ENCODE assay signal across 13 cellular contexts in the genomic region with DNA sequence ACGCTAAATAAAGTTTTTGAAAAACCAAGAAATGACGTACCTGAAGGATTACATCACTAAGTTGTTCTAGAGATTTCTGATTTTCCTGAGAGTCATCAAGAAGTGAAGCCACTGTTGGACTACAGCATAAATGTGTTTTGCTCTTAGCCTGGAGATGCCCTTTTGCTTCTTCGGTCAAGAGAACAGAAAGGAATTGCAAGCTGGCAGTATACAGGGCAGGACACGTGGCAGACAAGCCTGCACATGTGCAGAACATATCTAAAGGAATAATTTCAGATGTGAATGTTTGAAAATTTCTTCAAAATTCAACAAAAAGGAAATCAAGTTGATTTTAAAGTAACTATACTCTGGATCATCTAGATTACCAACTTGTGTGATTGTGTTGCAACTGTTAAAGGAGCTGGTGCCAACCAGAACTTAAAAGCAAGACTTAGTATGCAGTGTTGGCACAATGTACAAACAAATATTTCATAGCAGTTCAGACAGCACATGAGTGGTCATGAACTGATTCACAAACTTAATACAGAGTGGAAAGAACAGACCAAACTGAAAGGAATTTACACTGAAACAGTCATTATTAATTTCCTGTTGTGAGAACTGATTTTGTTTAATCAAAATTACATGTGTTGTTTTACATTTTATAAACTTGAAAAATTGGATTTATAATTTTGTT.
A peak's percentile ranks its signal among the peaks of the same experiment; 100 is the strongest.
DNase-seq lines count a peak whose midpoint lies in the region; ATAC-seq, FAIRE-seq and TF ChIP-seq lines count a peak whose summit lies in the region.
"Had no signal": no experiment of that assay in that cellular context is flagged by ENCODE, and none has a peak within 500 bp of the region (broad histone marks: within the 10 kb centered on the region; RNA-seq: fewer than 3 reads in every experiment).

No MANE protein-coding gene starts in this region.

- H3K27me3 Mint-ChIP-seq in endothelial cell (ENCODE audit: unreplicated experiment): no peaks in the 10 kb centered on the region
- H3K27me3 Mint-ChIP-seq in stimulated activated naive CD8-positive, alpha-beta T cell treated with anti-CD3 and anti-CD28 coated beads, Interleukin-15, amount 100 ng/mL, for 72 hours: no peaks in the 10 kb centered on the region
- H3K27me3 Mint-ChIP-seq: memory B cell, T-helper 17 cell had no signal

- no peak overlapping the region for H3K4me3 ChIP-seq in retinal pigment epithelial cell (ENCODE audit: low read length)
- H3K4me3 ChIP-seq: suprapubic skin had no signal

- no peaks in the 10 kb centered on the region for H3K36me3 Mint-ChIP-seq in endothelial cell (ENCODE audit: low read depth, unreplicated experiment)

- H3K4me3 Mint-ChIP-seq in endothelial cell (ENCODE audit: unreplicated experiment): no peak overlapping the region
- no peak overlapping the region for H3K4me3 Mint-ChIP-seq in stimulated activated naive CD8-positive, alpha-beta T cell treated with anti-CD3 and anti-CD28 coated beads, Interleukin-15, amount 100 ng/mL, for 72 hours
- H3K4me3 Mint-ChIP-seq: memory B cell, T-helper 17 cell had no signal

- H3K4me1 Mint-ChIP-seq in endothelial cell (ENCODE audit: unreplicated experiment): no peaks in the 10 kb centered on the region
- H3K4me1 Mint-ChIP-seq in stimulated activated naive CD8-positive, alpha-beta T cell treated with anti-CD3 and anti-CD28 coated beads, Interleukin-15, amount 100 ng/mL, for 72 hours: no peaks in the 10 kb centered on the region
- H3K4me1 Mint-ChIP-seq: memory B cell, T-helper 17 cell had no signal

- ATAC-seq in SK-N-SH treated with all-trans-retinoic acid at 6 μM for 48 hours: peak; percentile 23; the same call in 1 of the 3 replicates
- no peak for ATAC-seq in stimulated activated naive CD8-positive, alpha-beta T cell treated with anti-CD3 and anti-CD28 coated beads, Interleukin-15, amount 100 ng/mL, for 72 hours
- ATAC-seq: T-helper 17 cell had no signal

- FAIRE-seq in GM19239 (lab: Jason Lieb, UNC): peak; percentile 49

- TF ChIP-seq CTCF in retinal pigment epithelial cell (conservative IDR thresholded peaks at IDR 0.05; ENCODE audit: low read depth, low read length) (no peak), endothelial cell (IDR thresholded peaks at IDR 0.05; ENCODE audit: unreplicated experiment) (no peak)

- DNase-seq in GM19239 (ENCODE audit: insufficient read length, low spot score) (no peak), fibroblast of the conjunctiva (ENCODE audit: low read depth) (peak; percentile 62), retinal pigment epithelial cell (ENCODE audit: low read depth) (peak; percentile 57), T1000 (lab: John Stamatoyannopoulos, UW) (no peak), endothelial cell (ENCODE audit: low spot score) (no peak)
- DNase-seq in stimulated activated naive CD8-positive, alpha-beta T cell treated with anti-CD3 and anti-CD28 coated beads, Interleukin-15, amount 100 ng/mL, for 72 hours: no peak
- DNase-seq: activated CD4-positive, alpha-beta T cell treated with anti-CD3 and anti-CD28 coated beads, Interleukin-2, amount 50 U/mL, for 1 hour; activated effector memory CD4-positive, alpha-beta T cell treated with anti-CD3 and anti-CD28 coated beads, Interleukin-2, amount 50 U/mL, for 16 hours; cerebellar nuclear complex; T-helper 17 cell had no signal

- no peaks in the 10 kb centered on the region for H3K9me3 Mint-ChIP-seq in endothelial cell (ENCODE audit: unreplicated experiment)
- no peaks in the 10 kb centered on the region for H3K9me3 Mint-ChIP-seq in stimulated activated naive CD8-positive, alpha-beta T cell treated with anti-CD3 and anti-CD28 coated beads, Interleukin-15, amount 100 ng/mL, for 72 hours
- H3K9me3 Mint-ChIP-seq: memory B cell had no signal

- H3K27ac Mint-ChIP-seq in endothelial cell (ENCODE audit: unreplicated experiment): no peak overlapping the region
- no peak overlapping the region for H3K27ac Mint-ChIP-seq in stimulated activated naive CD8-positive, alpha-beta T cell treated with anti-CD3 and anti-CD28 coated beads, Interleukin-15, amount 100 ng/mL, for 72 hours
- H3K27ac Mint-ChIP-seq: memory B cell, T-helper 17 cell had no signal

TF ChIP-seq in SK-N-SH treated with all-trans-retinoic acid at 6 μM for 48 hours, 23 proteins besides CTCF, POLR2A, EP300 and RAD21:
- no peak for TF ChIP-seq OSR1 (CRISPR knock-in tag; IDR thresholded peaks at IDR 0.05)
- TF ChIP-seq, protein P1, sequence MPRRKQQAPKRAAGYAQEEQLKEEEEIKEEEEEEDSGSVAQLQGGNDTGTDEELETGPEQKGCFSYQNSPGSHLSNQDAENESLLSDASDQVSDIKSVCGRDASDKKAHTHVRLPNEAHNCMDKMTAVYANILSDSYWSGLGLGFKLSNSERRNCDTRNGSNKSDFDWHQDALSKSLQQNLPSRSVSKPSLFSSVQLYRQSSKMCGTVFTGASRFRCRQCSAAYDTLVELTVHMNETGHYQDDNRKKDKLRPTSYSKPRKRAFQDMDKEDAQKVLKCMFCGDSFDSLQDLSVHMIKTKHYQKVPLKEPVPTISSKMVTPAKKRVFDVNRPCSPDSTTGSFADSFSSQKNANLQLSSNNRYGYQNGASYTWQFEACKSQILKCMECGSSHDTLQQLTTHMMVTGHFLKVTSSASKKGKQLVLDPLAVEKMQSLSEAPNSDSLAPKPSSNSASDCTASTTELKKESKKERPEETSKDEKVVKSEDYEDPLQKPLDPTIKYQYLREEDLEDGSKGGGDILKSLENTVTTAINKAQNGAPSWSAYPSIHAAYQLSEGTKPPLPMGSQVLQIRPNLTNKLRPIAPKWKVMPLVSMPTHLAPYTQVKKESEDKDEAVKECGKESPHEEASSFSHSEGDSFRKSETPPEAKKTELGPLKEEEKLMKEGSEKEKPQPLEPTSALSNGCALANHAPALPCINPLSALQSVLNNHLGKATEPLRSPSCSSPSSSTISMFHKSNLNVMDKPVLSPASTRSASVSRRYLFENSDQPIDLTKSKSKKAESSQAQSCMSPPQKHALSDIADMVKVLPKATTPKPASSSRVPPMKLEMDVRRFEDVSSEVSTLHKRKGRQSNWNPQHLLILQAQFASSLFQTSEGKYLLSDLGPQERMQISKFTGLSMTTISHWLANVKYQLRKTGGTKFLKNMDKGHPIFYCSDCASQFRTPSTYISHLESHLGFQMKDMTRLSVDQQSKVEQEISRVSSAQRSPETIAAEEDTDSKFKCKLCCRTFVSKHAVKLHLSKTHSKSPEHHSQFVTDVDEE (CRISPR knock-in tag; IDR thresholded peaks at IDR 0.05): no peak
- TF ChIP-seq TCF4 (CRISPR knock-in tag; IDR thresholded peaks at IDR 0.05; ENCODE audit: borderline replicate concordance): no peak
- no peak for TF ChIP-seq ARNTL (CRISPR knock-in tag; IDR thresholded peaks at IDR 0.05; ENCODE audit: borderline replicate concordance, low read depth)
- no peak for TF ChIP-seq TOX (CRISPR knock-in tag; IDR thresholded peaks at IDR 0.05; ENCODE audit: borderline replicate concordance)
- no peak for TF ChIP-seq SNAI2 (CRISPR knock-in tag; IDR thresholded peaks at IDR 0.05)
- TF ChIP-seq ZFP30 (CRISPR knock-in tag; IDR thresholded peaks at IDR 0.05): no peak
- TF ChIP-seq ZFP3 (CRISPR knock-in tag; IDR thresholded peaks at IDR 0.05): no peak
- no peak for TF ChIP-seq ESRRG (CRISPR knock-in tag; IDR thresholded peaks at IDR 0.05)
- TF ChIP-seq, protein P2, sequence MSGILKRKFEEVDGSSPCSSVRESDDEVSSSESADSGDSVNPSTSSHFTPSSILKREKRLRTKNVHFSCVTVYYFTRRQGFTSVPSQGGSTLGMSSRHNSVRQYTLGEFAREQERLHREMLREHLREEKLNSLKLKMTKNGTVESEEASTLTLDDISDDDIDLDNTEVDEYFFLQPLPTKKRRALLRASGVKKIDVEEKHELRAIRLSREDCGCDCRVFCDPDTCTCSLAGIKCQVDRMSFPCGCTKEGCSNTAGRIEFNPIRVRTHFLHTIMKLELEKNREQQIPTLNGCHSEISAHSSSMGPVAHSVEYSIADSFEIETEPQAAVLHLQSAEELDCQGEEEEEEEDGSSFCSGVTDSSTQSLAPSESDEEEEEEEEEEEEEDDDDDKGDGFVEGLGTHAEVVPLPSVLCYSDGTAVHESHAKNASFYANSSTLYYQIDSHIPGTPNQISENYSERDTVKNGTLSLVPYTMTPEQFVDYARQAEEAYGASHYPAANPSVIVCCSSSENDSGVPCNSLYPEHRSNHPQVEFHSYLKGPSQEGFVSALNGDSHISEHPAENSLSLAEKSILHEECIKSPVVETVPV (CRISPR knock-in tag; IDR thresholded peaks at IDR 0.05): no peak
- TF ChIP-seq PPARA (CRISPR knock-in tag; IDR thresholded peaks at IDR 0.05; ENCODE audit: borderline replicate concordance): no peak
- TF ChIP-seq ZNF565 (CRISPR knock-in tag; conservative IDR thresholded peaks at IDR 0.05; ENCODE audit: low read depth): no peak
- TF ChIP-seq ZC3H10 (CRISPR knock-in tag; IDR thresholded peaks at IDR 0.05): no peak
- TF ChIP-seq ISL1 (CRISPR knock-in tag; IDR thresholded peaks at IDR 0.05): no peak
- TF ChIP-seq CSDC2 (CRISPR knock-in tag; IDR thresholded peaks at IDR 0.05): no peak
- TF ChIP-seq, protein P3, sequence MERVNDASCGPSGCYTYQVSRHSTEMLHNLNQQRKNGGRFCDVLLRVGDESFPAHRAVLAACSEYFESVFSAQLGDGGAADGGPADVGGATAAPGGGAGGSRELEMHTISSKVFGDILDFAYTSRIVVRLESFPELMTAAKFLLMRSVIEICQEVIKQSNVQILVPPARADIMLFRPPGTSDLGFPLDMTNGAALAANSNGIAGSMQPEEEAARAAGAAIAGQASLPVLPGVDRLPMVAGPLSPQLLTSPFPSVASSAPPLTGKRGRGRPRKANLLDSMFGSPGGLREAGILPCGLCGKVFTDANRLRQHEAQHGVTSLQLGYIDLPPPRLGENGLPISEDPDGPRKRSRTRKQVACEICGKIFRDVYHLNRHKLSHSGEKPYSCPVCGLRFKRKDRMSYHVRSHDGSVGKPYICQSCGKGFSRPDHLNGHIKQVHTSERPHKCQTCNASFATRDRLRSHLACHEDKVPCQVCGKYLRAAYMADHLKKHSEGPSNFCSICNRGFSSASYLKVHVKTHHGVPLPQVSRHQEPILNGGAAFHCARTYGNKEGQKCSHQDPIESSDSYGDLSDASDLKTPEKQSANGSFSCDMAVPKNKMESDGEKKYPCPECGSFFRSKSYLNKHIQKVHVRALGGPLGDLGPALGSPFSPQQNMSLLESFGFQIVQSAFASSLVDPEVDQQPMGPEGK (CRISPR knock-in tag; IDR thresholded peaks at IDR 0.05; ENCODE audit: borderline replicate concordance): no peak
- no peak for TF ChIP-seq BACH2 (CRISPR knock-in tag; IDR thresholded peaks at IDR 0.05; ENCODE audit: borderline replicate concordance)

Comparison
In these comparisons a context has a peak if more than half of its experiments do, and no peak if none do; other contexts are left out.
1. DNase-seq: peak in fibroblast of the conjunctiva (single experiment) and retinal pigment epithelial cell (single experiment); none in GM19239 (single experiment), T1000 (single experiment), endothelial cell (single experiment) and stimulated activated naive CD8-positive, alpha-beta T cell treated with anti-CD3 and anti-CD28 coated beads, Interleukin-15, amount 100 ng/mL, for 72 hours (0 of 2).